In the genomic region with DNA sequence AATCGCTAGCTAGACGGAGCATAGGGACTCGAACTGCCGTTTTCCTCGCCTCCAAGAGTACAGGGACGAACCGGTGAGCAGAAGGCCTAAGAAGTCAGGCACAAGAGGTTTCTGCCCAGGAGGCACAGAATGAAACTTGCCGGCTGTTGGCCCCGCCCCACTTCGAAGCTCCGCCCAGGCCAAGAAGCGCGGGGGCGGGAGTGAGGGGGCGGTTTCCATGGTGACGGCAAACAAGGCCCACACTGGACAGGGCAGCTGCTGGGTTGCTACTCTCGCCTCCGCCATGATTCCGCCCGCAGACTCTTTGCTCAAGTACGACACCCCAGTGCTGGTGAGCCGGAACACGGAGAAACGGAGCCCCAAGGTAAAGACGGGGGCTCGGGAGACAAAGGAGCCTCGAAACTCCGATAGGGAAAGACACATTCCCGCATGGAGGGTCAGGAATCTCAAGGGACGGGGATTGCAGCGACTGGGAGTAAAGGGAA, we compare ENCODE assay signal across 8 cellular contexts. TPM values are rescaled to one million over a fixed set of nuclear protein-coding genes. Genes with fewer than 3 reads are reported as not detected.
A peak's percentile ranks its signal among the peaks of the same experiment; 100 is the strongest.
DNase-seq lines count a peak whose midpoint lies in the region; ATAC-seq and TF ChIP-seq lines count a peak whose summit lies in the region.

DNALI1 (plus strand) TSS at position 229 of the 485 bp plus-strand sequence; CDS start at position 284, 55 bp downstream.

- intact Hi-C loops in left cardiac atrium (cut with DNase I) = no loop called here

- ATAC-seq in left cardiac atrium = peak; percentile 91 to 95

- DNase-seq in NCI-H1436 (lab: John Stamatoyannopoulos, UW) (peak; percentile 79), NCI-H1436 treated with DMSO at 0.1 percent for 48 hours (lab: John Stamatoyannopoulos, UW) (no peak), NCI-H2196 (lab: John Stamatoyannopoulos, UW; ENCODE audit: unreplicated experiment) (peak; percentile 95), anterior cingulate cortex (lab: John Stamatoyannopoulos, UW) (peak in 57 of 58 donors; percentile 3 to 88 (median 71)), left cardiac atrium (peak; percentile 88), osteocyte (ENCODE audit: extremely low spot score, unreplicated experiment) (peak; percentile 97), NCI-H1694 treated with DMSO at 0.1 percent for 48 hours (lab: John Stamatoyannopoulos, UW) (no peak), SW 1271 (lab: John Stamatoyannopoulos, UW) (no peak)

- H3K27me3 Mint-ChIP-seq in osteocyte (ENCODE audit: unreplicated experiment) = no peaks in the 10 kb centered on the region

- no peak for TF ChIP-seq CTCF in osteocyte (IDR thresholded peaks at IDR 0.05)

- peak within 1 kb of the TSS; percentile 96 for H3K27ac Mint-ChIP-seq in osteocyte (ENCODE audit: unreplicated experiment)

- H3K4me1 Mint-ChIP-seq in osteocyte (ENCODE audit: unreplicated experiment) = peaks cover 37% of the 10 kb centered on the region

- H3K9me3 Mint-ChIP-seq in osteocyte (ENCODE audit: unreplicated experiment) = no peaks in the 10 kb centered on the region

- peaks cover 3% of the 10 kb centered on the region for H3K36me3 Mint-ChIP-seq in osteocyte (ENCODE audit: unreplicated experiment)

- H3K4me3 Mint-ChIP-seq in osteocyte (ENCODE audit: unreplicated experiment) = peak within 1 kb of the TSS; percentile 80

RNA-seq across cellular contexts. Expression of gene DNALI1, which starts in this region (rescaled TPM):
- total RNA-seq in left cardiac atrium (1 to 10 TPM; 6.2 to 6.3 TPM), osteocyte (9.4 and 10.5 TPM in 2 replicates)

Comparison
In these comparisons a context has a peak if more than half of its experiments do, and no peak if none do; other contexts are left out.
1. DNase-seq: peak in NCI-H1436 (single experiment), NCI-H2196 (single experiment), anterior cingulate cortex (57 of 58), left cardiac atrium (single experiment) and osteocyte (single experiment); none in NCI-H1436 treated with DMSO at 0.1 percent for 48 hours (single experiment), NCI-H1694 treated with DMSO at 0.1 percent for 48 hours (single experiment) and SW 1271 (0 of 2).